ENCODE assay signal across 1 cellular context in the genomic region with DNA sequence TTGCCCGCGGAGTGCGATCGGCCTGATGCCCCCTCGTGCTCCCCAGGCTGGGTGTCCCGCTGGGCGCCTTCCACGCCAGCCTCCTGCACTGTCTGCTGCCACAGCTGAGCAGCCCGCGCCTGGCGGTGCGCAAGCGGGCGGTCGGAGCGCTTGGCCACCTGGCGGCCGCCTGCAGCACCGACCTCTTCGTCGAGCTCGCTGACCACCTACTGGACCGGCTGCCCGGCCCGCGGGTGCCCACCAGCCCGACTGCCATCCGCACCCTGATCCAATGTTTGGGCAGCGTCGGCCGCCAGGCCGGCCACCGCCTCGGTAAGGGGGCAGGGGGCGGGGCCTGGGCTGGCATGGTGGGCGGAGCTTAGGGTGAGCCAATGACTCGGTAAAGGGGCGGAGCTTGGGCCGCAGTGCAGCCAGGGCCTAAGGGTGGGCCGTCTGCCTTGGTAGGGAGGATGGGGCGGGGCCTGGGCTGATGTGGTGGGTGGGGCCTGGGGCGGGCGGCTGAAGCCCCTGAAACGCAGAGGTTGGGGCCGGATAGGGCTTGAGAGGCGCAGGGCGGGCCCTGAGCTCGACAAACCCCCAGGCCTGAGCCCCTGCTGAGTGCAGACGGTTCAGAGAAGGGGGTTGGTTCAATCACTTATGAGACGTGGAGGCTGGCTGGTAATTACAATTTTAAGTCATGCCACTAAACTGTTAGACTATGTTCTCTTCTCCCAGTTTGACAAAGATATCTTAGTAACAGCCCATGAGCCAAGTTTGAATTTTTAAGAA.
TF ChIP-seq lines count a peak whose summit lies in the region.

No MANE protein-coding gene starts in this region.

TF ChIP-seq in HepG2, 621 proteins besides CTCF, POLR2A, EP300 and RAD21 (continued from another document and continues in another):
- TF ChIP-seq SP1 (IDR thresholded peaks at IDR 0.05) (peak; percentile 53; the same call in 1 of the 2 replicates), SP1 (CRISPR knock-in tag; IDR thresholded peaks at IDR 0.05) (peak; percentile 83), CENPT (CRISPR knock-in tag; IDR thresholded peaks at IDR 0.05; ENCODE audit: low read depth) (no peak), ZNF589 (CRISPR knock-in tag; conservative IDR thresholded peaks at IDR 0.05) (no peak), NFIC (IDR thresholded peaks at IDR 0.05; ENCODE audit: low read length) (no peak), ZNF761 (CRISPR knock-in tag; conservative IDR thresholded peaks at IDR 0.05) (no peak), ZNF180 (CRISPR knock-in tag; IDR thresholded peaks at IDR 0.05; ENCODE audit: borderline replicate concordance, low read depth) (no peak), RBM39 (IDR thresholded peaks at IDR 0.05; ENCODE audit: low read depth, low read length, poor library complexity, severe bottlenecking) (peak; percentile 35), HOXA5 (CRISPR knock-in tag; IDR thresholded peaks at IDR 0.05) (no peak), KDM6A (CRISPR knock-in tag; IDR thresholded peaks at IDR 0.05; ENCODE audit: low read depth) (no peak), MAF1 (CRISPR knock-in tag; IDR thresholded peaks at IDR 0.05; ENCODE audit: borderline replicate concordance) (no peak), ZNF230 (CRISPR knock-in tag; IDR thresholded peaks at IDR 0.05) (no peak), SRF (IDR thresholded peaks at IDR 0.05; ENCODE audit: low read depth, low read length) (no peak), MTA1 (CRISPR knock-in tag; IDR thresholded peaks at IDR 0.05; ENCODE audit: borderline replicate concordance) (no peak; the same call in 1 of the 2 replicates), TMF1 (CRISPR knock-in tag; IDR thresholded peaks at IDR 0.05; ENCODE audit: low read depth) (no peak), SMAD1 (CRISPR knock-in tag; IDR thresholded peaks at IDR 0.05; ENCODE audit: borderline replicate concordance, low read depth) (0 out of 2 replicates have a peak, but pooled peaks have one; percentile 57), SNAI1 (CRISPR knock-in tag; IDR thresholded peaks at IDR 0.05; ENCODE audit: borderline replicate concordance) (no peak), NKX3-1 (CRISPR knock-in tag; IDR thresholded peaks at IDR 0.05) (no peak), ADNP (CRISPR knock-in tag; IDR thresholded peaks at IDR 0.05) (no peak), TCF12 (IDR thresholded peaks at IDR 0.05) (no peak), TCF12 (CRISPR knock-in tag; IDR thresholded peaks at IDR 0.05) (no peak), ZNF607 (CRISPR knock-in tag; IDR thresholded peaks at IDR 0.05; ENCODE audit: borderline replicate concordance) (no peak), STAG1 (CRISPR knock-in tag; IDR thresholded peaks at IDR 0.05) (no peak; the same call in 1 of the 2 replicates), ZNF225 (CRISPR knock-in tag; IDR thresholded peaks at IDR 0.05) (peak; percentile 69; the same call in 1 of the 2 replicates), ZNF280B (CRISPR knock-in tag; IDR thresholded peaks at IDR 0.05; ENCODE audit: borderline replicate concordance) (peak; percentile 54; the same call in 1 of the 2 replicates), ZFP91 (CRISPR knock-in tag; IDR thresholded peaks at IDR 0.05; ENCODE audit: borderline replicate concordance) (peak; percentile 79), TEAD3 (CRISPR knock-in tag; optimal IDR thresholded peaks at IDR 0.05; ENCODE audit: borderline replicate concordance) (no peak), TGIF2 (CRISPR knock-in tag; IDR thresholded peaks at IDR 0.05) (no peak), NFYB (CRISPR knock-in tag; IDR thresholded peaks at IDR 0.05) (peak; percentile 51), KDM3A (CRISPR knock-in tag; IDR thresholded peaks at IDR 0.05; ENCODE audit: low read depth) (0 out of 2 replicates have a peak, but pooled peaks have one; percentile 38), BRCA1 (CRISPR knock-in tag; IDR thresholded peaks at IDR 0.05) (no peak), SSRP1 (CRISPR knock-in tag; IDR thresholded peaks at IDR 0.05) (no peak), NCOA1 (CRISPR knock-in tag; IDR thresholded peaks at IDR 0.05) (no peak), PCBP2 (optimal IDR thresholded peaks at IDR 0.05; ENCODE audit: low read depth, low read length, poor library complexity, severe bottlenecking) (no peak), SRSF4 (IDR thresholded peaks at IDR 0.05; ENCODE audit: low read depth, low read length, poor library complexity, severe bottlenecking) (no peak), SOX6 (IDR thresholded peaks at IDR 0.05) (no peak), SOX6 (CRISPR knock-in tag; IDR thresholded peaks at IDR 0.05) (no peak), HHEX (CRISPR knock-in tag; IDR thresholded peaks at IDR 0.05) (no peak), RCOR2 (CRISPR knock-in tag; IDR thresholded peaks at IDR 0.05) (no peak), MZF1 (CRISPR knock-in tag; IDR thresholded peaks at IDR 0.05; ENCODE audit: borderline replicate concordance) (no peak), TFDP2 (CRISPR knock-in tag; IDR thresholded peaks at IDR 0.05) (no peak), ZNF253 (CRISPR knock-in tag; IDR thresholded peaks at IDR 0.05; ENCODE audit: borderline replicate concordance) (no peak), POGZ (CRISPR knock-in tag; IDR thresholded peaks at IDR 0.05) (no peak), TCF7L2 (IDR thresholded peaks at IDR 0.05; ENCODE audit: low read depth, low read length) (no peak), EHMT2 (IDR thresholded peaks at IDR 0.05; ENCODE audit: borderline replicate concordance, low read depth, low read length) (no peak)
- TF ChIP-seq, protein P1, sequence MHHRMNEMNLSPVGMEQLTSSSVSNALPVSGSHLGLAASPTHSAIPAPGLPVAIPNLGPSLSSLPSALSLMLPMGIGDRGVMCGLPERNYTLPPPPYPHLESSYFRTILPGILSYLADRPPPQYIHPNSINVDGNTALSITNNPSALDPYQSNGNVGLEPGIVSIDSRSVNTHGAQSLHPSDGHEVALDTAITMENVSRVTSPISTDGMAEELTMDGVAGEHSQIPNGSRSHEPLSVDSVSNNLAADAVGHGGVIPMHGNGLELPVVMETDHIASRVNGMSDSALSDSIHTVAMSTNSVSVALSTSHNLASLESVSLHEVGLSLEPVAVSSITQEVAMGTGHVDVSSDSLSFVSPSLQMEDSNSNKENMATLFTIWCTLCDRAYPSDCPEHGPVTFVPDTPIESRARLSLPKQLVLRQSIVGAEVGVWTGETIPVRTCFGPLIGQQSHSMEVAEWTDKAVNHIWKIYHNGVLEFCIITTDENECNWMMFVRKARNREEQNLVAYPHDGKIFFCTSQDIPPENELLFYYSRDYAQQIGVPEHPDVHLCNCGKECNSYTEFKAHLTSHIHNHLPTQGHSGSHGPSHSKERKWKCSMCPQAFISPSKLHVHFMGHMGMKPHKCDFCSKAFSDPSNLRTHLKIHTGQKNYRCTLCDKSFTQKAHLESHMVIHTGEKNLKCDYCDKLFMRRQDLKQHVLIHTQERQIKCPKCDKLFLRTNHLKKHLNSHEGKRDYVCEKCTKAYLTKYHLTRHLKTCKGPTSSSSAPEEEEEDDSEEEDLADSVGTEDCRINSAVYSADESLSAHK (CRISPR knock-in tag; IDR thresholded peaks at IDR 0.05; ENCODE audit: borderline replicate concordance): no peak
- TF ChIP-seq, protein P2, sequence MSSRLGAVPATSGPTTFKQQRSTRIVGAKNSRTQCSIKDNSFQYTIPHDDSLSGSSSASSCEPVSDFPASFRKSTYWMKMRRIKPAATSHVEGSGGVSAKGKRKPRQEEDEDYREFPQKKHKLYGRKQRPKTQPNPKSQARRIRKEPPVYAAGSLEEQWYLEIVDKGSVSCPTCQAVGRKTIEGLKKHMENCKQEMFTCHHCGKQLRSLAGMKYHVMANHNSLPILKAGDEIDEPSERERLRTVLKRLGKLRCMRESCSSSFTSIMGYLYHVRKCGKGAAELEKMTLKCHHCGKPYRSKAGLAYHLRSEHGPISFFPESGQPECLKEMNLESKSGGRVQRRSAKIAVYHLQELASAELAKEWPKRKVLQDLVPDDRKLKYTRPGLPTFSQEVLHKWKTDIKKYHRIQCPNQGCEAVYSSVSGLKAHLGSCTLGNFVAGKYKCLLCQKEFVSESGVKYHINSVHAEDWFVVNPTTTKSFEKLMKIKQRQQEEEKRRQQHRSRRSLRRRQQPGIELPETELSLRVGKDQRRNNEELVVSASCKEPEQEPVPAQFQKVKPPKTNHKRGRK (CRISPR knock-in tag; IDR thresholded peaks at IDR 0.05): no peak
- TF ChIP-seq, protein P3, sequence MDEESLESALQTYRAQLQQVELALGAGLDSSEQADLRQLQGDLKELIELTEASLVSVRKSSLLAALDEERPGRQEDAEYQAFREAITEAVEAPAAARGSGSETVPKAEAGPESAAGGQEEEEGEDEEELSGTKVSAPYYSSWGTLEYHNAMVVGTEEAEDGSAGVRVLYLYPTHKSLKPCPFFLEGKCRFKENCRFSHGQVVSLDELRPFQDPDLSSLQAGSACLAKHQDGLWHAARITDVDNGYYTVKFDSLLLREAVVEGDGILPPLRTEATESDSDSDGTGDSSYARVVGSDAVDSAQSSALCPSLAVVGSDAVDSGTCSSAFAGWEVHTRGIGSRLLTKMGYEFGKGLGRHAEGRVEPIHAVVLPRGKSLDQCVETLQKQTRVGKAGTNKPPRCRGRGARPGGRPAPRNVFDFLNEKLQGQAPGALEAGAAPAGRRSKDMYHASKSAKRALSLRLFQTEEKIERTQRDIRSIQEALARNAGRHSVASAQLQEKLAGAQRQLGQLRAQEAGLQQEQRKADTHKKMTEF (CRISPR knock-in tag; IDR thresholded peaks at IDR 0.05): peak; percentile 81; the same call in 1 of the 2 replicates
- TF ChIP-seq, protein P4, sequence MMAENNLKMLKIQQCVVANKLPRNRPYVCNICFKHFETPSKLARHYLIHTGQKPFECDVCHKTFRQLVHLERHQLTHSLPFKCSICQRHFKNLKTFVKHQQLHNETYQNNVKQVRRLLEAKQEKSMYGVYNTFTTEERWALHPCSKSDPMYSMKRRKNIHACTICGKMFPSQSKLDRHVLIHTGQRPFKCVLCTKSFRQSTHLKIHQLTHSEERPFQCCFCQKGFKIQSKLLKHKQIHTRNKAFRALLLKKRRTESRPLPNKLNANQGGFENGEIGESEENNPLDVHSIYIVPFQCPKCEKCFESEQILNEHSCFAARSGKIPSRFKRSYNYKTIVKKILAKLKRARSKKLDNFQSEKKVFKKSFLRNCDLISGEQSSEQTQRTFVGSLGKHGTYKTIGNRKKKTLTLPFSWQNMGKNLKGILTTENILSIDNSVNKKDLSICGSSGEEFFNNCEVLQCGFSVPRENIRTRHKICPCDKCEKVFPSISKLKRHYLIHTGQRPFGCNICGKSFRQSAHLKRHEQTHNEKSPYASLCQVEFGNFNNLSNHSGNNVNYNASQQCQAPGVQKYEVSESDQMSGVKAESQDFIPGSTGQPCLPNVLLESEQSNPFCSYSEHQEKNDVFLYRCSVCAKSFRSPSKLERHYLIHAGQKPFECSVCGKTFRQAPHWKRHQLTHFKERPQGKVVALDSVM (CRISPR knock-in tag; IDR thresholded peaks at IDR 0.05): no peak
- TF ChIP-seq, protein P5, sequence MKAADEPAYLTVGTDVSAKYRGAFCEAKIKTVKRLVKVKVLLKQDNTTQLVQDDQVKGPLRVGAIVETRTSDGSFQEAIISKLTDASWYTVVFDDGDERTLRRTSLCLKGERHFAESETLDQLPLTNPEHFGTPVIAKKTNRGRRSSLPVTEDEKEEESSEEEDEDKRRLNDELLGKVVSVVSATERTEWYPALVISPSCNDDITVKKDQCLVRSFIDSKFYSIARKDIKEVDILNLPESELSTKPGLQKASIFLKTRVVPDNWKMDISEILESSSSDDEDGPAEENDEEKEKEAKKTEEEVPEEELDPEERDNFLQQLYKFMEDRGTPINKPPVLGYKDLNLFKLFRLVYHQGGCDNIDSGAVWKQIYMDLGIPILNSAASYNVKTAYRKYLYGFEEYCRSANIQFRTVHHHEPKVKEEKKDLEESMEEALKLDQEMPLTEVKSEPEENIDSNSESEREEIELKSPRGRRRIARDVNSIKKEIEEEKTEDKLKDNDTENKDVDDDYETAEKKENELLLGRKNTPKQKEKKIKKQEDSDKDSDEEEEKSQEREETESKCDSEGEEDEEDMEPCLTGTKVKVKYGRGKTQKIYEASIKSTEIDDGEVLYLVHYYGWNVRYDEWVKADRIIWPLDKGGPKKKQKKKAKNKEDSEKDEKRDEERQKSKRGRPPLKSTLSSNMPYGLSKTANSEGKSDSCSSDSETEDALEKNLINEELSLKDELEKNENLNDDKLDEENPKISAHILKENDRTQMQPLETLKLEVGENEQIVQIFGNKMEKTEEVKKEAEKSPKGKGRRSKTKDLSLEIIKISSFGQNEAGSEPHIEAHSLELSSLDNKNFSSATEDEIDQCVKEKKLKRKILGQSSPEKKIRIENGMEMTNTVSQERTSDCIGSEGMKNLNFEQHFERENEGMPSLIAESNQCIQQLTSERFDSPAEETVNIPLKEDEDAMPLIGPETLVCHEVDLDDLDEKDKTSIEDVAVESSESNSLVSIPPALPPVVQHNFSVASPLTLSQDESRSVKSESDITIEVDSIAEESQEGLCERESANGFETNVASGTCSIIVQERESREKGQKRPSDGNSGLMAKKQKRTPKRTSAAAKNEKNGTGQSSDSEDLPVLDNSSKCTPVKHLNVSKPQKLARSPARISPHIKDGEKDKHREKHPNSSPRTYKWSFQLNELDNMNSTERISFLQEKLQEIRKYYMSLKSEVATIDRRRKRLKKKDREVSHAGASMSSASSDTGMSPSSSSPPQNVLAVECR (CRISPR knock-in tag; IDR thresholded peaks at IDR 0.05; ENCODE audit: borderline replicate concordance): peak; percentile 72; the same call in 1 of the 2 replicates
